ENCODE assay signal across 31 cellular contexts in genomic region chr4:40372651-40373050, GRCh38. TPM values are rescaled to one million over a fixed set of nuclear protein-coding genes. Genes with fewer than 3 reads are reported as not detected.
"Had no signal": no experiment of that assay in that cellular context is flagged by ENCODE, and none has a peak within 500 bp of the region (broad histone marks: within the 10 kb centered on the region; RNA-seq: fewer than 3 reads in every experiment).

No MANE protein-coding gene starts in this region.

- H3K27me3 ChIP-seq: neural progenitor cell, ovary, right lobe of liver, sigmoid colon, spleen, suprapubic skin, testis, tibial artery, transverse colon, upper lobe of right lung, uterus had no signal

- ATAC-seq: natural killer cell; psoas muscle; right cardiac atrium; right lobe of liver; stimulated activated memory B cell treated with anti-CD40 and anti-IgM and Interleukin-4, amounts not matched to agents 10 μg/mL and 1 μg/mL and 100 μg/mL, for 72 hours; stimulated activated naive CD8-positive, alpha-beta T cell treated with anti-CD3 and anti-CD28 coated beads, Interleukin-15, amount 100 ng/mL, for 72 hours; stimulated activated naive CD8-positive, alpha-beta T cell treated with anti-CD3 and anti-CD28 coated beads, Interleukin-15, Interleukin-2, amounts not matched to agents 100 U/mL and 50 U/mL, for 24 hours; upper lobe of right lung had no signal

- H3K4me3 ChIP-seq: neural progenitor cell, ovary, psoas muscle, right lobe of liver, sigmoid colon, smooth muscle cell, spleen, suprapubic skin, testis, tibial artery, transverse colon, upper lobe of right lung, uterus had no signal

- H3K36me3 ChIP-seq: neural progenitor cell, ovary, right lobe of liver, sigmoid colon, spleen, suprapubic skin, tibial artery, transverse colon, upper lobe of right lung, uterus had no signal

- H3K27ac ChIP-seq: neural progenitor cell, ovary, parathyroid adenoma, psoas muscle, right lobe of liver, sigmoid colon, spleen, suprapubic skin, testis, tibial artery, transverse colon, upper lobe of right lung, uterus had no signal

- H3K4me1 ChIP-seq: neural progenitor cell, psoas muscle, sigmoid colon, spleen, suprapubic skin, testis, tibial artery, upper lobe of right lung, uterus had no signal

- DNase-seq: natural killer cell; occipital lobe; ovary; posterior cingulate gyrus; psoas muscle; right cardiac atrium; right lobe of liver; sigmoid colon; spleen; stimulated activated CD4-positive, alpha-beta T cell treated with anti-CD3 and anti-CD28 coated beads, Interleukin-12 subunit alpha, Interleukin-12 subunit beta, amount 100 ng/mL, for 4 hours; stimulated activated CD4-positive, alpha-beta T cell treated with anti-CD3 and anti-CD28 coated beads, Interleukin-1b, Interleukin-23, amount 100 ng/mL, for 48 hours; stimulated activated CD4-positive, alpha-beta T cell treated with anti-CD3 and anti-CD28 coated beads, Interleukin-4, amount 100 ng/mL, for 1 hour; stimulated activated CD4-positive, alpha-beta T cell treated with anti-CD3 and anti-CD28 coated beads, Interleukin-4, amount 100 ng/mL, for 4 hours; stimulated activated CD8-positive, alpha-beta memory T cell treated with anti-CD3 and anti-CD28 coated beads, Interleukin-4, amount 100 ng/mL, for 48 hours; stimulated activated naive CD4-positive, alpha-beta T cell; stimulated activated naive CD8-positive, alpha-beta T cell treated with anti-CD3 and anti-CD28 coated beads, Interleukin-15, amount 100 ng/mL, for 72 hours; stimulated activated naive CD8-positive, alpha-beta T cell treated with anti-CD3 and anti-CD28 coated beads, Interleukin-15, Interleukin-2, amounts not matched to agents 100 U/mL and 50 U/mL, for 24 hours; substantia nigra; testis; tibial artery; transverse colon; upper lobe of right lung; uterus had no signal

- H3K9me3 ChIP-seq: ovary, psoas muscle, right lobe of liver, sigmoid colon, spleen, suprapubic skin, testis, tibial artery, transverse colon, upper lobe of right lung, uterus had no signal

RNA-seq across cellular contexts. Expression of gene CHRNA9, which starts 37.5 kb away (rescaled TPM):
- total RNA-seq: natural killer cell, psoas muscle, renal cortical epithelial cell, right cardiac atrium, right lobe of liver, sigmoid colon, skeletal muscle tissue, spleen, transverse colon, upper lobe of right lung, urinary bladder, uterus had no signal
- polyA plus RNA-seq: ovary, right cardiac atrium, sigmoid colon had no signal
